ENCODE assay signal across 20 cellular contexts in the genomic region with DNA sequence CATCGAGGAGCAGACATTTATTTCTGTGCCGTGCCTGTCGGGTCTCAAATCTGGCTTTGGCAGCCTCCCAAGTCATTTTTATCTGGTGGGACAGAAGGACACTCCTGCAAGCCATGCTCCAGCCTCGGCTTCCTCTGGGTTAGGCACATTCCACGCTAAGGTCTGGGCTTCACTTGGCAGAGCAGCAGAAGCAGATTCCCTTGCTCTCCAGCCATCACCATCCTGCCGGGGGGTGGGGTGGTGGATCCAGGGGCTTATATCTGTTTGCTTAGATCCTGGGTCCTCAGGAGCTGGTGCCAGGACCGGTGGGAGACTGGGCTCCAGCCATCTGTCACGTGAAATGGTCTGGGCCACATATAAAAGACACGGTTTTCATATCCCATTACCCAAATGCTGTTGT.
"Had no signal": no experiment of that assay in that cellular context is flagged by ENCODE, and none has a peak within 500 bp of the region (broad histone marks: within the 10 kb centered on the region; RNA-seq: fewer than 3 reads in every experiment).

No MANE protein-coding gene starts in this region.

- H3K4me2 ChIP-seq: hepatocyte had no signal

- H3K4me3 Mint-ChIP-seq: activated CD4-positive, alpha-beta T cell treated with anti-CD3 and anti-CD28 coated beads, Interleukin-2, amount 10 ng/mL, durations not matched to agents 7 days and 5 days; activated naive CD4-positive, alpha-beta T cell treated with anti-CD3 and anti-CD28 coated beads for 36 hours; activated naive CD8-positive, alpha-beta T cell treated with anti-CD3 and anti-CD28 coated beads, Interleukin-2, amount 50 U/mL, for 24 hours; activated T-cell treated with anti-CD3 and anti-CD28 coated beads, Interleukin-2, amount 50 U/mL, for 4 hours; brain; nephron progenitor cell; stimulated activated naive CD8-positive, alpha-beta T cell treated with anti-CD3 and anti-CD28 coated beads, Interleukin-15, amount 100 ng/mL, for 72 hours had no signal

- H3K79me2 ChIP-seq: hepatocyte had no signal

- H3K9me3 ChIP-seq: left ventricle myocardium inferior had no signal

- H3K4me3 ChIP-seq: dorsolateral prefrontal cortex, hepatocyte, left ventricle myocardium inferior, skin epidermis had no signal

- H3K9me3 Mint-ChIP-seq: activated CD4-positive, alpha-beta T cell treated with anti-CD3 and anti-CD28 coated beads, Interleukin-2, amount 10 ng/mL, durations not matched to agents 7 days and 5 days; activated naive CD4-positive, alpha-beta T cell treated with anti-CD3 and anti-CD28 coated beads for 36 hours; activated naive CD8-positive, alpha-beta T cell treated with anti-CD3 and anti-CD28 coated beads, Interleukin-2, amount 50 U/mL, for 24 hours; activated T-cell treated with anti-CD3 and anti-CD28 coated beads, Interleukin-2, amount 50 U/mL, for 4 hours; stimulated activated naive CD8-positive, alpha-beta T cell treated with anti-CD3 and anti-CD28 coated beads, Interleukin-15, amount 100 ng/mL, for 72 hours had no signal

- H3K27ac Mint-ChIP-seq: activated CD4-positive, alpha-beta T cell treated with anti-CD3 and anti-CD28 coated beads, Interleukin-2, amount 10 ng/mL, durations not matched to agents 7 days and 5 days; activated naive CD4-positive, alpha-beta T cell treated with anti-CD3 and anti-CD28 coated beads for 36 hours; activated naive CD8-positive, alpha-beta T cell treated with anti-CD3 and anti-CD28 coated beads, Interleukin-2, amount 50 U/mL, for 24 hours; brain; stimulated activated naive CD8-positive, alpha-beta T cell treated with anti-CD3 and anti-CD28 coated beads, Interleukin-15, amount 100 ng/mL, for 72 hours had no signal

- H3K27ac ChIP-seq: epithelial cell of prostate, hepatocyte, left ventricle myocardium inferior, skin epidermis had no signal

- ATAC-seq: activated naive CD8-positive, alpha-beta T cell treated with anti-CD3 and anti-CD28 coated beads, Interleukin-2, amount 50 U/mL, for 24 hours; activated T-cell treated with anti-CD3 and anti-CD28 coated beads, Interleukin-2, amount 50 U/mL, for 4 hours; stimulated activated naive CD8-positive, alpha-beta T cell treated with anti-CD3 and anti-CD28 coated beads, Interleukin-15, amount 100 ng/mL, for 72 hours had no signal

- H3K4me1 Mint-ChIP-seq: activated CD4-positive, alpha-beta T cell treated with anti-CD3 and anti-CD28 coated beads, Interleukin-2, amount 10 ng/mL, durations not matched to agents 7 days and 5 days; activated naive CD8-positive, alpha-beta T cell treated with anti-CD3 and anti-CD28 coated beads, Interleukin-2, amount 50 U/mL, for 24 hours; stimulated activated naive CD8-positive, alpha-beta T cell treated with anti-CD3 and anti-CD28 coated beads, Interleukin-15, amount 100 ng/mL, for 72 hours had no signal

- H2AFZ ChIP-seq: hepatocyte had no signal

- H3K36me3 ChIP-seq: left ventricle myocardium inferior had no signal

- H3K36me3 Mint-ChIP-seq: brain had no signal

- DNase-seq: activated CD4-positive, alpha-beta T cell treated with anti-CD3 and anti-CD28 coated beads, Interleukin-2, amount 10 ng/mL, durations not matched to agents 7 days and 5 days; activated CD8-positive, alpha-beta memory T cell treated with anti-CD3 and anti-CD28 coated beads, Interleukin-2, amount 50 U/mL, for 4 hours; activated naive CD4-positive, alpha-beta T cell treated with anti-CD3 and anti-CD28 coated beads for 36 hours; activated naive CD8-positive, alpha-beta T cell treated with anti-CD3 and anti-CD28 coated beads, Interleukin-2, amount 50 U/mL, for 24 hours; activated T-cell treated with anti-CD3 and anti-CD28 coated beads, Interleukin-2, amount 50 U/mL, for 4 hours; caudate nucleus; foreskin fibroblast; left ventricle myocardium inferior; mammary epithelial cell; midbrain; nephron progenitor cell; occipital lobe; stimulated activated naive CD8-positive, alpha-beta T cell treated with anti-CD3 and anti-CD28 coated beads, Interleukin-15, amount 100 ng/mL, for 72 hours; T-helper 9 cell; trophoblast cell had no signal
